In genomic region chr6:34598725-34599124, GRCh38 we compare ENCODE assay signal across 15 cellular contexts. TPM values are rescaled to one million over a fixed set of nuclear protein-coding genes. Genes with fewer than 3 reads are reported as not detected.
DNase-seq lines count a peak whose midpoint lies in the region; ATAC-seq and TF ChIP-seq lines count a peak whose summit lies in the region.
"Had no signal": no experiment of that assay in that cellular context is flagged by ENCODE, and none has a peak within 500 bp of the region (broad histone marks: within the 10 kb centered on the region; RNA-seq: fewer than 3 reads in every experiment).

No MANE protein-coding gene starts in this region.

- TF ChIP-seq CTCF in GM23338 (conservative IDR thresholded peaks at IDR 0.05; ENCODE audit: low read depth in 2 of 2), result no peak
- no peak for TF ChIP-seq CTCF in chondrocyte (IDR thresholded peaks at IDR 0.05)

- H3K27ac Mint-ChIP-seq in GM23338 (no peak overlapping the region), chondrocyte (ENCODE audit: unreplicated experiment) (peak overlapping the region; percentile 55), immature natural killer cell (peak overlapping the region; percentile 75 to 87 (median 80))
- H3K27ac Mint-ChIP-seq: mesothelial cell of epicardium had no signal

- no peak for ATAC-seq in GM23338
- no peak for ATAC-seq in HG02852 (IDR thresholded peaks at IDR 0.05; ENCODE audit: unreplicated experiment)
- ATAC-seq in GM19452 (IDR thresholded peaks at IDR 0.05; ENCODE audit: unreplicated experiment), result no peak
- no peak for ATAC-seq in GM21390 (IDR thresholded peaks at IDR 0.05; ENCODE audit: unreplicated experiment)
- ATAC-seq in HG03439 (IDR thresholded peaks at IDR 0.05; ENCODE audit: unreplicated experiment), result no peak

- no peak overlapping the region for H3K9ac ChIP-seq in stomach smooth muscle (ENCODE audit: low read length in 2 of 2)

- no peaks in the 10 kb centered on the region for H3K36me3 ChIP-seq in GM23338 (ENCODE audit: insufficient read depth)
- H3K36me3 ChIP-seq in stomach smooth muscle (ENCODE audit: control insufficient read depth in 2 of 2, insufficient read depth in 2 of 2, low read length in 2 of 2), result peaks cover 0 to 2% of the 10 kb centered on the region in 2 donors
- H3K36me3 ChIP-seq: cardiac muscle cell had no signal

- no peak for DNase-seq in GM23338 (ENCODE audit: low spot score)
- DNase-seq in chondrocyte (ENCODE audit: low spot score), result no peak
- DNase-seq in immature natural killer cell, result no peak
- DNase-seq: activated CD8-positive, alpha-beta memory T cell treated with anti-CD3 and anti-CD28 coated beads for 24 hours; activated naive CD4-positive, alpha-beta T cell; NK-92 treated with Interleukin-12 subunit alpha and Interleukin-12 subunit beta, amount 100 ng/mL, for 24 hours had no signal

- peaks cover 77% of the 10 kb centered on the region for H3K79me2 ChIP-seq in GM23338 (replicated peaks; ENCODE audit: insufficient read depth)

- H3K27ac ChIP-seq in GM23338 (ENCODE audit: low read depth) (peak overlapping the region; percentile 43; the same call in 1 of the 2 replicates), stomach smooth muscle (ENCODE audit: low read length) (peak overlapping the region; percentile 24)
- H3K27ac ChIP-seq: cardiac muscle cell had no signal

- H3K27me3 ChIP-seq in GM23338 (ENCODE audit: insufficient read depth), result no peaks in the 10 kb centered on the region
- no peaks in the 10 kb centered on the region for H3K27me3 ChIP-seq in stomach smooth muscle (ENCODE audit: control insufficient read depth in 1 of 2, insufficient read depth in 2 of 2, low read length in 2 of 2)
- H3K27me3 ChIP-seq: cardiac muscle cell had no signal

- H3K9me2 ChIP-seq in GM23338 (ENCODE audit: insufficient read depth), result no peaks in the 10 kb centered on the region

- no peak overlapping the region for H3K4me3 Mint-ChIP-seq in GM23338
- H3K4me3 Mint-ChIP-seq in chondrocyte (ENCODE audit: unreplicated experiment), result no peak overlapping the region
- peak overlapping the region in 2 of 5 donors; percentile 13 to 18 for H3K4me3 Mint-ChIP-seq in immature natural killer cell
- H3K4me3 Mint-ChIP-seq: mesothelial cell of epicardium had no signal

- H3K9me3 Mint-ChIP-seq in GM23338 (no peaks in the 10 kb centered on the region), chondrocyte (ENCODE audit: low read depth) (no peaks in the 10 kb centered on the region), immature natural killer cell (no peaks in the 10 kb centered on the region)
- H3K9me3 Mint-ChIP-seq: mesothelial cell of epicardium had no signal

- H3K4me2 ChIP-seq in GM23338, result no peak overlapping the region

- no peaks in the 10 kb centered on the region for H3K9me3 ChIP-seq in stomach smooth muscle (ENCODE audit: control insufficient read depth in 2 of 2, low read length in 2 of 2)

- no peaks in the 10 kb centered on the region for H3K27me3 Mint-ChIP-seq in GM23338 (ENCODE audit: insufficient read depth, low read depth, poor library complexity)
- H3K27me3 Mint-ChIP-seq in chondrocyte (ENCODE audit: low read depth), result no peaks in the 10 kb centered on the region
- H3K27me3 Mint-ChIP-seq in immature natural killer cell (ENCODE audit: low read depth in 3 of 3), result no peaks in the 10 kb centered on the region

- H3K4me1 ChIP-seq in GM23338 (ENCODE audit: insufficient read depth) (peaks cover 39% of the 10 kb centered on the region), stomach smooth muscle (ENCODE audit: control insufficient read depth, insufficient read depth, low read length) (peaks cover 11% of the 10 kb centered on the region)

- H3K4me1 Mint-ChIP-seq in GM23338 (peaks cover 29% of the 10 kb centered on the region), chondrocyte (ENCODE audit: low read depth) (peaks cover 51% of the 10 kb centered on the region), immature natural killer cell (peaks cover 68 to 84% of the 10 kb centered on the region in 2 donors)

- H3K36me3 Mint-ChIP-seq in GM23338 (ENCODE audit: low read depth) (no peaks in the 10 kb centered on the region), chondrocyte (ENCODE audit: low read depth) (no peaks in the 10 kb centered on the region), immature natural killer cell (no peaks in the 10 kb centered on the region)
- H3K36me3 Mint-ChIP-seq: mesothelial cell of epicardium had no signal

- no peak overlapping the region for H2AFZ ChIP-seq in GM23338

- H4K20me1 ChIP-seq in GM23338 (replicated peaks; ENCODE audit: insufficient read depth), result peaks cover 25% of the 10 kb centered on the region

- H3K4me3 ChIP-seq in GM23338 (no peak overlapping the region), stomach smooth muscle (ENCODE audit: low read length in 2 of 2) (no peak overlapping the region)
- H3K4me3 ChIP-seq: cardiac muscle cell had no signal

- no peaks in the 10 kb centered on the region for H3F3A ChIP-seq in GM23338 (replicated peaks; ENCODE audit: low read depth)

TF ChIP-seq in GM23338, 12 proteins besides CTCF, POLR2A, EP300 and RAD21:
- TF ChIP-seq EZH2 (IDR thresholded peaks at IDR 0.05; ENCODE audit: low read depth, unreplicated experiment), result no peak
- TF ChIP-seq CREB1 (CRISPR knock-in tag; IDR thresholded peaks at IDR 0.05; ENCODE audit: low read depth), result no peak
- TF ChIP-seq ZNF114 (CRISPR knock-in tag; IDR thresholded peaks at IDR 0.05), result no peak
- no peak for TF ChIP-seq POLR2AphosphoS5 (IDR thresholded peaks at IDR 0.05; ENCODE audit: low read depth)
TF ChIP-seq in GM23338: peak in this region for 0.

RNA-seq across cellular contexts. Expression of gene SPDEF, which starts 42.6 kb away (rescaled TPM):
- 0.69 TPM in 1 of 2 replicates, not detected in the other for total RNA-seq in GM23338 (2014; rRNA removed; shearing (Covaris generic))
- not detected in 2 replicates for polyA plus RNA-seq in GM23338 (2016; fragmentation: Nextera tagmentation; extraction: Ambion mirVana)
- 0.10 TPM in 1 of 3 replicates, not detected in the others for total RNA-seq in chondrocyte
- polyA plus RNA-seq in immature natural killer cell, result not detected
- total RNA-seq: Daoy, SK-MEL-5 had no signal
- polyA plus RNA-seq: cardiac muscle cell had no signal
